8 cellular contexts compared by ENCODE assay signal in the genomic region with DNA sequence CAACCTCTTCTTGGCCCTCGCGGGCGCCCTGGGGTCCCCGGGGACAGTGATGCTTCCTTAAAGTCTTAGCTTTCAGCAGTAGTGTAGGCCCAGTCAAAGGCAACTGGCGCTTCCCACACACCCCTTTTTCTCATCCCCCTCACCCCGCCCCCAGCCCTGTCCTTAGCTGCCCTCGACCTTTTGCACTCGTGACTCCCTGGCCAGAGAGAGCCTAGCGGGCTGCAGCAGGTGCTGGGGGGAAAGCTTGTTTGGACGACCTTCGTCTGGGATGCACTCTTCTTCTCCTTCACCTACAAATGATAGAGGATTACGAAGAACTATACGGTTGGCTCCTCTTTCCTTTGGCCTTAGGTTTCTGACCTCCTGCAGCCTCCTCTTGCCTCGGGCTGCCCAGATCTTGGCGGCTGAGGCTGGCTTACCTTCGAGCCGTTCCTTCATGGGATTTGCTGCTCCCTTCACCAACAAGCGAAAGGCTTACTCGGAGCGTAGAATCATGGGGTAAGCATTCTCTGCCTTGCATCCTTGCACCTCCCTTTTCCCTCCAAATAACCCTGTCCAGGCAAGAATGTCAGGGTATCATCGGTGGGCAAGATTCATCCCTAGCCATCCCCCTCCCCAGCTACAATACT.
DNase-seq lines count a peak whose midpoint lies in the region; ATAC-seq and TF ChIP-seq lines count a peak whose summit lies in the region.

No MANE protein-coding gene starts in this region.

- peaks cover 6% of the 10 kb centered on the region for H3K36me3 ChIP-seq in effector memory CD4-positive, alpha-beta T cell (ENCODE audit: control insufficient read depth, insufficient read depth, low read length)
- H3K36me3 ChIP-seq in muscle layer of colon (ENCODE audit: insufficient read depth, low read length) = peaks cover 23% of the 10 kb centered on the region

- H3K4me1 ChIP-seq in effector memory CD4-positive, alpha-beta T cell (ENCODE audit: control insufficient read depth, insufficient read depth, low read length, poor library complexity, severe bottlenecking) = peaks cover 10% of the 10 kb centered on the region
- H3K4me1 ChIP-seq in muscle layer of colon (ENCODE audit: insufficient read depth, low read length) = peaks cover 11% of the 10 kb centered on the region

- no peak for TF ChIP-seq CTCF in AG10803 (conservative IDR thresholded peaks at IDR 0.05; ENCODE audit: low read length)

- no peaks in the 10 kb centered on the region for H3K9me3 ChIP-seq in effector memory CD4-positive, alpha-beta T cell (ENCODE audit: control insufficient read depth, low read length)
- H3K9me3 ChIP-seq in muscle layer of colon (ENCODE audit: low read length) = no peaks in the 10 kb centered on the region

- DNase-seq in AG10803 (ENCODE audit: low read depth) = no peak
- peak; percentile 9 for DNase-seq in NCI-H2196 treated with DMSO at 0.1 percent for 48 hours (lab: John Stamatoyannopoulos, UW; ENCODE audit: unreplicated experiment)
- no peak for DNase-seq in effector memory CD4-positive, alpha-beta T cell
- DNase-seq in NCI-H146 treated with DMSO at 0.1 percent for 48 hours (lab: John Stamatoyannopoulos, UW; ENCODE audit: unreplicated experiment) = no peak

- peak overlapping the region; percentile 82 for H3K4me3 ChIP-seq in AG10803 (ENCODE audit: low read length)
- H3K4me3 ChIP-seq in effector memory CD4-positive, alpha-beta T cell (ENCODE audit: insufficient read depth, low read depth, low read length, poor library complexity, severe bottlenecking) = peak overlapping the region; percentile 92
- H3K4me3 ChIP-seq in muscle layer of colon (ENCODE audit: low read depth in 1 of 2, low read length in 2 of 2) = peak overlapping the region; percentile 82 to 88

- H3K27ac ChIP-seq in effector memory CD4-positive, alpha-beta T cell (ENCODE audit: insufficient read depth, low read length, poor library complexity, severe bottlenecking) = peak overlapping the region; percentile 96
- peak overlapping the region; percentile 81 for H3K27ac ChIP-seq in muscle layer of colon (ENCODE audit: low read depth, low read length)

- H3K27me3 ChIP-seq in effector memory CD4-positive, alpha-beta T cell (replicated peaks; ENCODE audit: control insufficient read depth, insufficient read depth, low read length, poor library complexity, severe bottlenecking) = no peaks in the 10 kb centered on the region
- no peaks in the 10 kb centered on the region for H3K27me3 ChIP-seq in muscle layer of colon (ENCODE audit: control insufficient read depth in 1 of 2, insufficient read depth in 2 of 2, low read length in 2 of 2)

- H3K9ac ChIP-seq in muscle layer of colon (ENCODE audit: low read length) = peak overlapping the region; percentile 57

- ATAC-seq in GM19463 (IDR thresholded peaks at IDR 0.05; ENCODE audit: unreplicated experiment) (peak; percentile 6), HG02759 (IDR thresholded peaks at IDR 0.05; ENCODE audit: unreplicated experiment) (no peak), GM21526 (IDR thresholded peaks at IDR 0.05; ENCODE audit: low FRiP score, unreplicated experiment) (no peak)
